Comparison of ENCODE assay signal across 11 cellular contexts in genomic region chr2:184599875-184600227, GRCh38. TPM values are rescaled to one million over a fixed set of nuclear protein-coding genes. Genes with fewer than 3 reads are reported as not detected.
DNase-seq lines count a peak whose midpoint lies in the region; ATAC-seq and TF ChIP-seq lines count a peak whose summit lies in the region.
"Had no signal": no experiment of that assay in that cellular context is flagged by ENCODE, and none has a peak within 500 bp of the region (broad histone marks: within the 10 kb centered on the region; RNA-seq: fewer than 3 reads in every experiment).

No MANE protein-coding gene starts in this region.

- H3K36me3 ChIP-seq in GM23248 (ENCODE audit: low read depth) = no peaks in the 10 kb centered on the region
- peaks cover 33% of the 10 kb centered on the region for H3K36me3 ChIP-seq in OCI-LY7 (ENCODE audit: insufficient read depth, low read length)
- peaks cover 0 to 3% of the 10 kb centered on the region in 2 experiments for H3K36me3 ChIP-seq in mesenchymal stem cell (ENCODE audit: control insufficient read depth in 1 of 2, insufficient read depth in 2 of 2, low read depth in 1 of 2, low read length in 2 of 2)
- H3K36me3 ChIP-seq: cardiac muscle cell had no signal

- H4K20me1 ChIP-seq in GM23248 (ENCODE audit: insufficient read depth) (no peaks in the 10 kb centered on the region), OCI-LY7 (ENCODE audit: insufficient read depth, low read length) (peaks cover 13% of the 10 kb centered on the region)

- H3K4me3 Mint-ChIP-seq in activated T-cell treated with anti-CD3 and anti-CD28 coated beads, Interleukin-2, amount 50 U/mL, for 72 hours = no peak overlapping the region

- H3K79me1 ChIP-seq in mesenchymal stem cell (replicated peaks; ENCODE audit: low read length, poor library complexity, severe bottlenecking) = no peaks in the 10 kb centered on the region

- TF ChIP-seq POLR2A in erythroblast (IDR thresholded peaks at IDR 0.05; ENCODE audit: low read length) = peak; percentile 23

- no peak overlapping the region for H2AK5ac ChIP-seq in mesenchymal stem cell (ENCODE audit: low read length, severe bottlenecking)

- H3K4me1 Mint-ChIP-seq in activated T-cell treated with anti-CD3 and anti-CD28 coated beads, Interleukin-2, amount 50 U/mL, for 72 hours (ENCODE audit: low read depth) = peaks cover 15% of the 10 kb centered on the region

- H4K91ac ChIP-seq in mesenchymal stem cell (ENCODE audit: low read length) = no peak overlapping the region

- H3K36me3 Mint-ChIP-seq in activated T-cell treated with anti-CD3 and anti-CD28 coated beads, Interleukin-2, amount 50 U/mL, for 72 hours (ENCODE audit: insufficient read depth in 2 of 2) = peaks cover 0 to 2% of the 10 kb centered on the region in 2 donors

- H3K27ac Mint-ChIP-seq in activated T-cell treated with anti-CD3 and anti-CD28 coated beads, Interleukin-2, amount 50 U/mL, for 72 hours = no peak overlapping the region

- no peak overlapping the region for H3K14ac ChIP-seq in mesenchymal stem cell (ENCODE audit: low read length in 2 of 2)

- H3K79me2 ChIP-seq in GM23248 (ENCODE audit: insufficient read depth) (peaks cover 15% of the 10 kb centered on the region), OCI-LY7 (ENCODE audit: insufficient read depth, low read depth, low read length) (peaks cover 62% of the 10 kb centered on the region)

- H3K9me3 Mint-ChIP-seq in activated T-cell treated with anti-CD3 and anti-CD28 coated beads, Interleukin-2, amount 50 U/mL, for 72 hours = no peaks in the 10 kb centered on the region

- H3K27ac ChIP-seq in GM23248 = no peak overlapping the region
- H3K27ac ChIP-seq in OCI-LY7 (ENCODE audit: low read depth, low read length, poor library complexity, severe bottlenecking) = peak overlapping the region; percentile 86
- no peak overlapping the region for H3K27ac ChIP-seq in mesenchymal stem cell (ENCODE audit: low read length, poor library complexity, severe bottlenecking)
- H3K27ac ChIP-seq: cardiac muscle cell had no signal

- no peak overlapping the region for H2BK15ac ChIP-seq in mesenchymal stem cell (ENCODE audit: low read depth, poor library complexity, severe bottlenecking)

- H3K27me3 ChIP-seq in GM23248 (replicated peaks; ENCODE audit: insufficient read depth) (no peaks in the 10 kb centered on the region), mesenchymal stem cell (ENCODE audit: control insufficient read depth in 1 of 2, insufficient read depth in 1 of 2, low read length in 2 of 2) (peaks cover 0 to 5% of the 10 kb centered on the region in 2 experiments)

- H3K4me3 ChIP-seq in GM23248 = peak overlapping the region; percentile 92
- H3K4me3 ChIP-seq in OCI-LY7 (ENCODE audit: low read depth, low read length, poor library complexity, severe bottlenecking) = peak overlapping the region; percentile 93
- H3K4me3 ChIP-seq in skeletal muscle cell (ENCODE audit: low read depth, low read length) = peak overlapping the region; percentile 77
- H3K4me3 ChIP-seq in mesenchymal stem cell (ENCODE audit: insufficient read depth in 1 of 2, low read depth in 1 of 2, low read length in 2 of 2) = peak overlapping the region in 1 of 2 experiments; percentile 85
- H3K4me3 ChIP-seq: cardiac muscle cell had no signal

- no peaks in the 10 kb centered on the region for H3K9me3 ChIP-seq in GM23248 (ENCODE audit: low read depth)
- H3K9me3 ChIP-seq in OCI-LY7 (ENCODE audit: low read length) = peaks cover 13% of the 10 kb centered on the region; the same call in 1 of the 2 replicates
- H3K9me3 ChIP-seq in mesenchymal stem cell (ENCODE audit: control insufficient read depth, low read length) = no peaks in the 10 kb centered on the region

- H3K4ac ChIP-seq in mesenchymal stem cell (ENCODE audit: low read depth in 1 of 2, low read length in 2 of 2) = no peak overlapping the region

- BruUV-seq in OCI-LY7 (replicated peaks; lab: Mats Ljungman, UMichigan) = no TSS peak

- CTCF ChIA-PET in OCI-LY7 (lab: Charles Lee; ENCODE audit: unreplicated experiment) = no interaction called here

- H3F3A ChIP-seq in GM23248 (ENCODE audit: insufficient read depth) = peaks cover 26% of the 10 kb centered on the region

- H4K8ac ChIP-seq in mesenchymal stem cell (ENCODE audit: low read length) = no peak overlapping the region

- DNase-seq in GM23248 = peak; percentile 47
- peak; percentile 51 for DNase-seq in OCI-LY7 (ENCODE audit: low spot score)
- DNase-seq in erythroblast (lab: John Stamatoyannopoulos, UW) = no peak
- DNase-seq in skeletal muscle cell (ENCODE audit: low read depth) = peak; percentile 2
- DNase-seq in HPDE6-E6E7 (ENCODE audit: extremely low spot score) = no peak
- DNase-seq in activated T-cell treated with anti-CD3 and anti-CD28 coated beads, Interleukin-2, amount 50 U/mL, for 72 hours = no peak
- no peak for DNase-seq in mesenchymal stem cell
- no peak for DNase-seq in NCI-H748 (lab: John Stamatoyannopoulos, UW; ENCODE audit: unreplicated experiment)
- DNase-seq: DMS153, NCI-H2107 had no signal

- WGBS in GM23248 (ENCODE audit: low coverage in 1 of 2, low lambda C conversion rate in 2 of 2, missing lambda C conversion rate in 2 of 2), 2 experiments = 87 to 90% methylated on average over 2 of the region's 2 CpGs
- whole genome bisulfite sequencing in mesenchymal stem cell = no CpG with 5 or more reads among the region's 2 CpGs

- ATAC-seq in activated T-cell treated with anti-CD3 and anti-CD28 coated beads, Interleukin-2, amount 50 U/mL, for 72 hours (replicated peaks in 1 of 2) = no peak

- in situ Hi-C loops in GM23248 (cut with MboI) = no loop called here

- H3K4me1 ChIP-seq in GM23248 (ENCODE audit: insufficient read depth) (peaks cover 23% of the 10 kb centered on the region), OCI-LY7 (ENCODE audit: insufficient read depth, low read length, poor library complexity, severe bottlenecking) (peaks cover 16% of the 10 kb centered on the region), mesenchymal stem cell (ENCODE audit: control insufficient read depth, insufficient read depth, low read depth, low read length) (peaks cover 8% of the 10 kb centered on the region)

- H3K18ac ChIP-seq in mesenchymal stem cell (ENCODE audit: low read depth in 1 of 2, low read length in 2 of 2) = peak overlapping the region in 1 of 2 experiments; percentile 11

- H3K9ac ChIP-seq in GM23248 (peak overlapping the region; percentile 84; the same call in 1 of the 2 replicates), mesenchymal stem cell (ENCODE audit: low read length) (no peak overlapping the region)

- POLR2A ChIA-PET in OCI-LY7 (lab: Charles Lee) = interaction anchor here (0.7 to 4.2 kb wide), 15 partner anchors 9 to 229 kb away, joined by 3 to 30 read pairs (median 3); no protein-coding TSS in a partner anchor

- intact Hi-C loops in OCI-LY7 (cut with micrococcal nuclease; ENCODE audit: unreplicated experiment) = loop anchor here (2.0 to 5.0 kb wide), 2 partner anchors 127 to 238 kb away; no protein-coding TSS in a partner anchor

- no peak for TF ChIP-seq CTCF in OCI-LY7 (conservative IDR thresholded peaks at IDR 0.05; ENCODE audit: low read length)

- H2BK5ac ChIP-seq in mesenchymal stem cell (ENCODE audit: low read depth, low read length, poor library complexity, severe bottlenecking) = no peak overlapping the region

- H3K9me2 ChIP-seq in GM23248 (ENCODE audit: insufficient read depth) (no peaks in the 10 kb centered on the region), OCI-LY7 (ENCODE audit: insufficient read depth, low read length) (no peaks in the 10 kb centered on the region)

- H2BK120ac ChIP-seq in mesenchymal stem cell (ENCODE audit: low read depth, low read length) = no peak overlapping the region

- H3K27me3 Mint-ChIP-seq in activated T-cell treated with anti-CD3 and anti-CD28 coated beads, Interleukin-2, amount 50 U/mL, for 72 hours (ENCODE audit: low read depth) = peaks cover 31% of the 10 kb centered on the region

- H2AFZ ChIP-seq in GM23248 = peak overlapping the region; percentile 96
- peak overlapping the region; percentile 54; the same call in 1 of the 2 replicates for H2AFZ ChIP-seq in OCI-LY7 (ENCODE audit: low read length)
- no peak overlapping the region for H2AFZ ChIP-seq in mesenchymal stem cell (ENCODE audit: low read depth, low read length)

- no peak overlapping the region for H3K23ac ChIP-seq in mesenchymal stem cell (ENCODE audit: low read length in 2 of 2)

- H3K4me2 ChIP-seq in GM23248 (ENCODE audit: unreplicated experiment) = peak overlapping the region; percentile 92
- peak overlapping the region; percentile 71 for H3K4me2 ChIP-seq in OCI-LY7 (ENCODE audit: low read length)
- H3K4me2 ChIP-seq in mesenchymal stem cell (ENCODE audit: low read length, poor library complexity, severe bottlenecking) = no peak overlapping the region

- no peak overlapping the region for H2BK12ac ChIP-seq in mesenchymal stem cell (ENCODE audit: low read length in 2 of 2)

RNA-seq across cellular contexts. Expression of gene ZNF804A, which starts 1.5 kb away (rescaled TPM):
- 0.65 and 0.76 TPM in 2 replicates for total RNA-seq in GM23248 (2014; rRNA removed; shearing (Covaris generic))
- 0.70 and 0.93 TPM in 2 replicates for polyA plus RNA-seq in GM23248 (2016; fragmentation: Nextera tagmentation; extraction: Ambion mirVana)
- total RNA-seq in OCI-LY7 (2014; rRNA removed; shearing (Covaris generic)) = 19.9 and 24.1 TPM in 2 replicates
- 14.3 and 14.4 TPM in 2 replicates for total RNA-seq in OCI-LY7 (2022)
- not detected for total RNA-seq in activated T-cell treated with anti-CD3 and anti-CD28 coated beads, Interleukin-2, amount 50 U/mL, for 72 hours
- polyA plus RNA-seq in mesenchymal stem cell (2013, experiment 1 of 2) = 16.5 TPM
- polyA plus RNA-seq in mesenchymal stem cell (2013, experiment 2 of 2) = 16.6 TPM
- total RNA-seq: cardiac muscle cell had no signal

Comparison
In these comparisons a context has a peak if more than half of its experiments do, and no peak if none do; other contexts are left out.
1. DNase-seq: peak in GM23248 (single experiment), OCI-LY7 (single experiment) and skeletal muscle cell (single experiment); none in erythroblast (0 of 2), HPDE6-E6E7 (single experiment), activated T-cell treated with anti-CD3 and anti-CD28 coated beads, Interleukin-2, amount 50 U/mL, for 72 hours (0 of 2), mesenchymal stem cell (single experiment) and NCI-H748 (single experiment).